In the genomic region with DNA sequence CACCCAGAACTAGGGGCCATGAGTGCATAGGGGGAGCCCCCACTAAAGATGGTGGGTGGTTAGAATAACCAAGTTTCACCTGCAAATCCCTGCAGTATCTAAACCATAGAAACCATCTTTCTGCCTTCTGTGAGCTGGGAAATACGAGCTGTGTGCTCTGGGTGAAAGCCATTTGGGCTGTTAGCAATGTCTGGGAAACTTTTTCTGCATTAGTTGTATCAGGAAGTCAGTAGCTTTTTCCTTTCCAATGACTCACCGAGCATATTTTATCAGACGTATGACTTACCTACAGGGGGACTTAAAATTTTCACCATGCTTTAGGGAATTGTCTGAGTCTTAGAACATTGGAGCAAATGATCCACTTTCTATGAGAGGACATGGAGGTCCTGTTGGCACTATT, we compare ENCODE assay signal across 12 cellular contexts.
A peak's percentile ranks its signal among the peaks of the same experiment; 100 is the strongest.
DNase-seq lines count a peak whose midpoint lies in the region; FAIRE-seq and TF ChIP-seq lines count a peak whose summit lies in the region.
"Had no signal": no experiment of that assay in that cellular context is flagged by ENCODE, and none has a peak within 500 bp of the region (broad histone marks: within the 10 kb centered on the region; RNA-seq: fewer than 3 reads in every experiment).

No MANE protein-coding gene starts in this region.

- H3K27me3 ChIP-seq in bronchial epithelial cell (ENCODE audit: control insufficient read depth, insufficient read depth, low read length), result no peaks in the 10 kb centered on the region

- DNase-seq in HT1080 (ENCODE audit: low read depth) (peak; percentile 55), bronchial epithelial cell (ENCODE audit: low read depth) (no peak), fibroblast of pulmonary artery (ENCODE audit: low read depth) (peak; percentile 20), COR-L47 (lab: John Stamatoyannopoulos, UW) (no peak), HuH-7.5 (ENCODE audit: low spot score) (no peak), RPMI8226 (no peak)
- DNase-seq in stimulated activated CD8-positive, alpha-beta memory T cell treated with anti-CD3 and anti-CD28 coated beads, Interleukin-4, amount 100 ng/mL, for 48 hours, result no peak
- DNase-seq: CD8-positive, alpha-beta memory T cell; GOT3; H9 had no signal

- TF ChIP-seq CTCF in bronchial epithelial cell (IDR thresholded peaks at IDR 0.05; ENCODE audit: insufficient read depth, low read length, severe bottlenecking), result no peak
- TF ChIP-seq CTCF in fibroblast of pulmonary artery (IDR thresholded peaks at IDR 0.05; ENCODE audit: low read length, missing control alignments), result no peak

- peak; percentile 36 for FAIRE-seq in bronchial epithelial cell (lab: Jason Lieb, UNC)
- FAIRE-seq: G401.6, GM12891 had no signal

- no peaks in the 10 kb centered on the region for H3K36me3 ChIP-seq in bronchial epithelial cell (ENCODE audit: control insufficient read depth, insufficient read depth, low read length)

- H3K4me3 ChIP-seq in bronchial epithelial cell (ENCODE audit: low read depth, low read length), result no peak overlapping the region
- no peak overlapping the region for H3K4me3 ChIP-seq in fibroblast of pulmonary artery (replicated peaks; ENCODE audit: low read depth, low read length)

Comparison
In these comparisons a context has a peak if more than half of its experiments do, and no peak if none do; other contexts are left out.
1. DNase-seq: peak in HT1080 (single experiment) and fibroblast of pulmonary artery (single experiment); none in bronchial epithelial cell (single experiment), stimulated activated CD8-positive, alpha-beta memory T cell treated with anti-CD3 and anti-CD28 coated beads, Interleukin-4, amount 100 ng/mL, for 48 hours (single experiment), COR-L47 (single experiment), HuH-7.5 (single experiment) and RPMI8226 (single experiment).